In genomic region chr22:38724926-38725571, GRCh38 we compare ENCODE assay signal across 8 cellular contexts. TPM values are rescaled to one million over a fixed set of nuclear protein-coding genes. Genes with fewer than 3 reads are reported as not detected.
DNase-seq lines count a peak whose midpoint lies in the region; ATAC-seq and TF ChIP-seq lines count a peak whose summit lies in the region.

No MANE protein-coding gene starts in this region.

- no peaks in the 10 kb centered on the region for H3K9me3 Mint-ChIP-seq in activated B cell treated with CpG ODN at 0.5 μM for 24 hours
- H3K9me3 Mint-ChIP-seq in stimulated activated naive CD8-positive, alpha-beta T cell treated with anti-CD3 and anti-CD28 coated beads, Interleukin-15, amount 100 ng/mL, for 72 hours, result no peaks in the 10 kb centered on the region

- DNase-seq in NCI-H2081 (lab: John Stamatoyannopoulos, UW) (peak; percentile 2 to 26), NCI-H2081 treated with DMSO at 0.1 percent for 48 hours (lab: John Stamatoyannopoulos, UW) (no peak), KBM-7 (peak; percentile 58), activated B cell treated with CpG ODN at 0.5 μM for 24 hours (no peak), globus pallidus (ENCODE audit: low spot score) (peak; percentile 89), posterior vena cava (ENCODE audit: low spot score) (no peak)
- DNase-seq in stimulated activated naive CD8-positive, alpha-beta T cell treated with anti-CD3 and anti-CD28 coated beads, Interleukin-15, amount 100 ng/mL, for 72 hours, result peak in 1 of 2 donors; percentile 30

- no peak for TF ChIP-seq CTCF in activated B cell treated with CpG ODN at 0.5 μM for 24 hours (IDR thresholded peaks at IDR 0.05)

- no peak overlapping the region for H3K4me3 Mint-ChIP-seq in activated B cell treated with CpG ODN at 0.5 μM for 24 hours
- no peak overlapping the region for H3K4me3 Mint-ChIP-seq in stimulated activated naive CD8-positive, alpha-beta T cell treated with anti-CD3 and anti-CD28 coated beads, Interleukin-15, amount 100 ng/mL, for 72 hours

- POLR2A ChIA-PET in activated B cell treated with CpG ODN at 0.5 μM for 24 hours (lab: Charles Lee), result interaction anchor here (0.8 to 2.4 kb wide), 5 partner anchors 10 to 41 kb away, joined by 3 to 8 read pairs (median 4); no protein-coding TSS in a partner anchor

- no peak overlapping the region for H3K27ac Mint-ChIP-seq in activated B cell treated with CpG ODN at 0.5 μM for 24 hours
- peak overlapping the region; percentile 43 to 83 for H3K27ac Mint-ChIP-seq in stimulated activated naive CD8-positive, alpha-beta T cell treated with anti-CD3 and anti-CD28 coated beads, Interleukin-15, amount 100 ng/mL, for 72 hours

- H3K36me3 Mint-ChIP-seq in activated B cell treated with CpG ODN at 0.5 μM for 24 hours (ENCODE audit: low read depth), result peaks cover 95% of the 10 kb centered on the region

- intact Hi-C loops in activated B cell treated with CpG ODN at 0.5 μM for 24 hours (cut with micrococcal nuclease) (loop anchor here (5.0 kb wide), 1 partner anchor 32 kb away; the partner anchor contains the start of gene SUN2), posterior vena cava (cut with DNase I) (no loop called here)

- peak; percentile 88 for ATAC-seq in activated B cell treated with CpG ODN at 0.5 μM for 24 hours (ENCODE audit: low read depth)
- ATAC-seq in stimulated activated naive CD8-positive, alpha-beta T cell treated with anti-CD3 and anti-CD28 coated beads, Interleukin-15, amount 100 ng/mL, for 72 hours, result peak; percentile 76
- ATAC-seq in HG03342 (IDR thresholded peaks at IDR 0.05; ENCODE audit: unreplicated experiment), result no peak

- no peaks in the 10 kb centered on the region for H3K4me1 Mint-ChIP-seq in activated B cell treated with CpG ODN at 0.5 μM for 24 hours
- no peaks in the 10 kb centered on the region for H3K4me1 Mint-ChIP-seq in stimulated activated naive CD8-positive, alpha-beta T cell treated with anti-CD3 and anti-CD28 coated beads, Interleukin-15, amount 100 ng/mL, for 72 hours

- CTCF ChIA-PET in activated B cell treated with CpG ODN at 0.5 μM for 24 hours (lab: Charles Lee), result interaction anchor here (0.8 to 1.5 kb wide), 10 partner anchors 9 to 673 kb away, joined by 3 to 11 read pairs (median 4); no protein-coding TSS in a partner anchor

- H3K27me3 Mint-ChIP-seq in activated B cell treated with CpG ODN at 0.5 μM for 24 hours, result no peaks in the 10 kb centered on the region
- H3K27me3 Mint-ChIP-seq in stimulated activated naive CD8-positive, alpha-beta T cell treated with anti-CD3 and anti-CD28 coated beads, Interleukin-15, amount 100 ng/mL, for 72 hours, result no peaks in the 10 kb centered on the region

- in situ Hi-C loops in KBM-7 (cut with MboI; ENCODE audit: low pct_unique_long_range_greater_than_20kb, low sequenced_read_pairs), result no loop called here

RNA-seq across cellular contexts. Expression of gene GTPBP1, which starts 19.3 kb away (rescaled TPM):
- total RNA-seq in activated B cell treated with CpG ODN at 0.5 μM for 24 hours (90.6 and 103 TPM in 2 replicates), posterior vena cava (10 to 100 TPM; 29.8 to 34.3 TPM)

RNA-seq across cellular contexts. Expression of gene JOSD1, which starts 24.3 kb away (rescaled TPM):
- total RNA-seq in activated B cell treated with CpG ODN at 0.5 μM for 24 hours, result 39.3 and 45.2 TPM in 2 replicates
- 10 to 100 TPM; 45.0 to 48.3 TPM for total RNA-seq in posterior vena cava

RNA-seq across cellular contexts. Expression of gene SUN2, which starts 30.7 kb away (rescaled TPM):
- total RNA-seq in activated B cell treated with CpG ODN at 0.5 μM for 24 hours, result 122 and 146 TPM in 2 replicates
- total RNA-seq in posterior vena cava, result 100 to 1,000 TPM; 229 to 246 TPM

RNA-seq across cellular contexts. Expression of gene TOMM22, which starts 43.3 kb away (rescaled TPM):
- total RNA-seq in activated B cell treated with CpG ODN at 0.5 μM for 24 hours (99.4 and 109 TPM in 2 replicates), posterior vena cava (10 to 100 TPM; 40.7 to 42.8 TPM)

Comparison
In these comparisons a context has a peak if more than half of its experiments do, and no peak if none do; other contexts are left out.
1. DNase-seq: peak in NCI-H2081 (2 of 2), KBM-7 (single experiment) and globus pallidus (single experiment); none in NCI-H2081 treated with DMSO at 0.1 percent for 48 hours (single experiment), activated B cell treated with CpG ODN at 0.5 μM for 24 hours (single experiment) and posterior vena cava (single experiment).